In genomic region chr5:173333900-173334685, GRCh38 we compare ENCODE assay signal across 17 cellular contexts. TPM values are rescaled to one million over a fixed set of nuclear protein-coding genes. Genes with fewer than 3 reads are reported as not detected.
DNase-seq lines count a peak whose midpoint lies in the region; TF ChIP-seq lines count a peak whose summit lies in the region.
"Had no signal": no experiment of that assay in that cellular context is flagged by ENCODE, and none has a peak within 500 bp of the region (broad histone marks: within the 10 kb centered on the region; RNA-seq: fewer than 3 reads in every experiment).

No MANE protein-coding gene starts in this region.

- CTCF ChIA-PET in HEK293 (lab: Yijun Ruan, JAX) = interaction anchor here (0.7 to 7.8 kb wide), 5 partner anchors 14 to 237 kb away, joined by 3 to 212 read pairs (median 7); no protein-coding TSS in a partner anchor

- H3K36me3 ChIP-seq in HEK293 (ENCODE audit: control insufficient read depth in 2 of 2, insufficient read depth in 1 of 2, low read length in 2 of 2) (no peaks in the 10 kb centered on the region), fibroblast of lung (ENCODE audit: control insufficient read depth, insufficient read depth, low read length) (no peaks in the 10 kb centered on the region), smooth muscle cell (ENCODE audit: low read depth) (no peaks in the 10 kb centered on the region)
- H3K36me3 ChIP-seq: gastrocnemius medialis, neural progenitor cell, right atrium auricular region had no signal

- H4K20me1 ChIP-seq in fibroblast of lung (ENCODE audit: control insufficient read depth, extremely low read depth, insufficient read depth, low read length) = no peaks in the 10 kb centered on the region
- no peaks in the 10 kb centered on the region for H4K20me1 ChIP-seq in smooth muscle cell (ENCODE audit: low read depth)

- H3K4me2 ChIP-seq in fibroblast of lung (ENCODE audit: extremely low read depth, insufficient read depth, low read length) (no peak overlapping the region), smooth muscle cell (peak overlapping the region; percentile 39)
- H3K4me2 ChIP-seq: GM23338, neural progenitor cell had no signal

- TF ChIP-seq CTCF in HEK293 (tag by site-specific recombination; IDR thresholded peaks at IDR 0.05) (no peak), fibroblast of lung (conservative IDR thresholded peaks at IDR 0.05 in 1 of 2, IDR thresholded peaks at IDR 0.05 in 1 of 2; ENCODE audit: low read depth in 1 of 2, low read length in 2 of 2) (no peak), smooth muscle cell (IDR thresholded peaks at IDR 0.05; ENCODE audit: borderline replicate concordance, insufficient read depth, poor library complexity, severe bottlenecking) (no peak)

- H3K9ac ChIP-seq in fibroblast of lung (ENCODE audit: insufficient read depth, low read length) = no peak overlapping the region
- H3K9ac ChIP-seq in smooth muscle cell (ENCODE audit: low read depth) = no peak overlapping the region
- H3K9ac ChIP-seq: neural progenitor cell had no signal

- peak; percentile 45 to 75 for DNase-seq in SW 1271 (lab: John Stamatoyannopoulos, UW)
- DNase-seq in fibroblast of lung (ENCODE audit: low read depth in 2 of 2) = peak; percentile 69 to 83
- DNase-seq in smooth muscle cell (lab: John Stamatoyannopoulos, UW; ENCODE audit: unreplicated experiment) = no peak
- no peak for DNase-seq in NCI-H2227 treated with DMSO at 0.1 percent for 48 hours (lab: John Stamatoyannopoulos, UW)
- no peak for DNase-seq in inferior parietal cortex (ENCODE audit: extremely low spot score)
- DNase-seq in activated T-cell treated with anti-CD3 and anti-CD28 coated beads for 4 hours = no peak
- DNase-seq: activated gamma-delta T cell treated with Interleukin-2 at 50 U/mL for 16 hours; CD4-positive, CD25-positive, alpha-beta regulatory T cell; effector CD4-positive, alpha-beta T cell; gastrocnemius medialis; immature natural killer cell; NCI-H2081; NCI-H526 treated with DMSO at 0.1 percent for 48 hours had no signal

- 66% methylated on average over 4 of the region's 4 CpGs for WGBS in smooth muscle cell (ENCODE audit: low lambda C conversion rate)

- H3K27me3 ChIP-seq in fibroblast of lung (ENCODE audit: control insufficient read depth, insufficient read depth, low read length) (no peaks in the 10 kb centered on the region), smooth muscle cell (ENCODE audit: low read depth) (no peaks in the 10 kb centered on the region)

- H3K9me3 ChIP-seq in HEK293 (ENCODE audit: control insufficient read depth, insufficient read depth, low read depth, low read length) (no peaks in the 10 kb centered on the region), fibroblast of lung (ENCODE audit: control insufficient read depth, insufficient read depth, low read depth, low read length) (no peaks in the 10 kb centered on the region), smooth muscle cell (replicated peaks; ENCODE audit: low read depth) (no peaks in the 10 kb centered on the region)
- H3K9me3 ChIP-seq: gastrocnemius medialis, right atrium auricular region had no signal

- POLR2A ChIA-PET in HEK293 (lab: Yijun Ruan, JAX) = no interaction called here

- H2AFZ ChIP-seq in fibroblast of lung (ENCODE audit: low read length) (no peak overlapping the region), smooth muscle cell (ENCODE audit: low read depth) (peak overlapping the region; percentile 57)
- H2AFZ ChIP-seq: GM23338, neural progenitor cell had no signal

- H3K4me3 ChIP-seq in HEK293 (ENCODE audit: low read depth, low read length) (no peak overlapping the region), fibroblast of lung (replicated peaks in 1 of 4; ENCODE audit: control extremely low read depth in 1 of 4, insufficient read depth in 1 of 4, low read depth in 3 of 4, low read length in 4 of 4) (no peak overlapping the region), smooth muscle cell (no peak overlapping the region)
- H3K4me3 ChIP-seq: gastrocnemius medialis, GM23338, neural progenitor cell, right atrium auricular region had no signal

- H3K4me1 ChIP-seq in HEK293 (ENCODE audit: control insufficient read depth, insufficient read depth, low read length) (no peaks in the 10 kb centered on the region), fibroblast of lung (ENCODE audit: control insufficient read depth, extremely low read depth, insufficient read depth, low read length) (peaks cover 5% of the 10 kb centered on the region), smooth muscle cell (ENCODE audit: low read depth) (no peaks in the 10 kb centered on the region)

- H3K27ac ChIP-seq in HEK293 (ENCODE audit: extremely low read depth, low read depth, low read length) (no peak overlapping the region), fibroblast of lung (ENCODE audit: insufficient read depth, low read length) (no peak overlapping the region), smooth muscle cell (ENCODE audit: low read depth) (peak overlapping the region; percentile 68)
- H3K27ac ChIP-seq: gastrocnemius medialis, neural progenitor cell, right atrium auricular region had no signal

- peaks cover 11% of the 10 kb centered on the region for H3F3A ChIP-seq in smooth muscle cell (ENCODE audit: low read depth)

- H3K79me2 ChIP-seq in fibroblast of lung (ENCODE audit: control insufficient read depth, insufficient read depth, low read length) = no peaks in the 10 kb centered on the region
- no peaks in the 10 kb centered on the region for H3K79me2 ChIP-seq in smooth muscle cell (ENCODE audit: low read depth)

TF ChIP-seq in HEK293, 187 proteins besides CTCF, POLR2A, EP300 and RAD21:
- 0 out of 2 replicates have a peak, but pooled peaks have one; percentile 12 for TF ChIP-seq ZBTB21 (tag by site-specific recombination; IDR thresholded peaks at IDR 0.05)
- no peak for TF ChIP-seq ZBTB20 (tag by site-specific recombination; IDR thresholded peaks at IDR 0.05)
- TF ChIP-seq ATF2 (tag by site-specific recombination; IDR thresholded peaks at IDR 0.05; ENCODE audit: low read depth) = peak; percentile 36; the same call in 1 of the 2 replicates
- no peak for TF ChIP-seq ZNF768 (tag by site-specific recombination; IDR thresholded peaks at IDR 0.05)

RNA-seq across cellular contexts. Expression of gene STC2, which starts 5.9 kb away (rescaled TPM):
- total RNA-seq in fibroblast of lung (110 and 299 TPM in 2 replicates), smooth muscle cell (75.4 and 83.4 TPM in 2 replicates)
- polyA plus RNA-seq in fibroblast of lung (93.9 and 112 TPM in 2 replicates), smooth muscle cell (54.3 and 90.2 TPM in 2 replicates)
- polyA plus RNA-seq in fibroblast of lung (2012) = 107 and 115 TPM in 2 replicates
- polyA minus RNA-seq in fibroblast of lung (ENCODE audit: low replicate concordance) = 24.9 and 28.7 TPM in 2 replicates
- total RNA-seq: CD4-positive, CD25-positive, alpha-beta regulatory T cell had no signal
- polyA plus RNA-seq: CD4-positive, CD25-positive, alpha-beta regulatory T cell; immature natural killer cell had no signal

Comparison
In these comparisons a context has a peak if more than half of its experiments do, and no peak if none do; other contexts are left out.
1. DNase-seq: peak in SW 1271 (2 of 2) and fibroblast of lung (2 of 2); none in smooth muscle cell (single experiment), NCI-H2227 treated with DMSO at 0.1 percent for 48 hours (single experiment), inferior parietal cortex (single experiment) and activated T-cell treated with anti-CD3 and anti-CD28 coated beads for 4 hours (single experiment).